ENCODE assay signal across 16 cellular contexts in genomic region chr9:122206118-122207046, GRCh38.
DNase-seq lines count a peak whose midpoint lies in the region; ATAC-seq and TF ChIP-seq lines count a peak whose summit lies in the region.
"Had no signal": no experiment of that assay in that cellular context is flagged by ENCODE, and none has a peak within 500 bp of the region (broad histone marks: within the 10 kb centered on the region; RNA-seq: fewer than 3 reads in every experiment).

No MANE protein-coding gene starts in this region.

- H3F3A ChIP-seq in MM.1S (ENCODE audit: insufficient read depth, low read length) = no peaks in the 10 kb centered on the region

- no peaks in the 10 kb centered on the region for H4K20me1 ChIP-seq in MM.1S (ENCODE audit: insufficient read depth, low read length)

- H3K4me2 ChIP-seq in MM.1S (ENCODE audit: low read depth, low read length) = no peak overlapping the region

- H3K9ac ChIP-seq in MM.1S (ENCODE audit: low read length) = no peak overlapping the region

- H3K79me2 ChIP-seq in MM.1S (ENCODE audit: low read length) = no peaks in the 10 kb centered on the region

- H3K9me3 ChIP-seq in WERI-Rb-1 (ENCODE audit: severe bottlenecking) (no peaks in the 10 kb centered on the region), MM.1S (replicated peaks; ENCODE audit: insufficient read depth, low read length) (no peaks in the 10 kb centered on the region)

- DNase-seq in AG08395 (ENCODE audit: low spot score) (peak; percentile 90), HK-2 (ENCODE audit: unreplicated experiment) (peak; percentile 43), astrocyte of the spinal cord (ENCODE audit: low read depth, low spot score) (peak; percentile 76), kidney glomerular epithelial cell (lab: John Stamatoyannopoulos, UW) (peak; percentile 41), WERI-Rb-1 (no peak), MM.1S (no peak)
- DNase-seq: activated T-cell treated with anti-CD3 and anti-CD28 coated beads for 4 hours; AML-193; amygdala; effector memory CD4-positive, alpha-beta T cell; NCI-H2029; nucleus accumbens had no signal

- no peak overlapping the region for H2AFZ ChIP-seq in MM.1S (ENCODE audit: low read length)

- H3K27ac ChIP-seq in WERI-Rb-1 = no peak overlapping the region
- H3K27ac ChIP-seq in MM.1S (ENCODE audit: low read length) = no peak overlapping the region
- H3K27ac ChIP-seq: SK-N-MC had no signal

- H3K27me3 ChIP-seq in WERI-Rb-1 (ENCODE audit: insufficient read depth, low read depth, severe bottlenecking) (peaks cover 14% of the 10 kb centered on the region), MM.1S (replicated peaks; ENCODE audit: insufficient read depth, low read length) (peaks cover 12% of the 10 kb centered on the region)

- H3K9me2 ChIP-seq in MM.1S (replicated peaks; ENCODE audit: insufficient read depth, low read length) = no peaks in the 10 kb centered on the region

- H3K4me1 ChIP-seq in MM.1S (ENCODE audit: low read length) = no peaks in the 10 kb centered on the region

- H3K4me3 ChIP-seq in astrocyte of the spinal cord (ENCODE audit: low read depth, low read length) (no peak overlapping the region), WERI-Rb-1 (ENCODE audit: low read depth, low read length) (no peak overlapping the region), MM.1S (ENCODE audit: low read length) (no peak overlapping the region)
- H3K4me3 ChIP-seq: K562, SK-N-MC had no signal

- in situ Hi-C loops in astrocyte of the spinal cord (cut with HindIII; ENCODE audit: low sequenced_read_pairs) = no loop called here

- ATAC-seq in GM21786 (IDR thresholded peaks at IDR 0.05; ENCODE audit: unreplicated experiment) (no peak), HG02642 (IDR thresholded peaks at IDR 0.05; ENCODE audit: poor library complexity, unreplicated experiment) (no peak)
- ATAC-seq: K562 had no signal

- TF ChIP-seq CTCF in astrocyte of the spinal cord (IDR thresholded peaks at IDR 0.05; ENCODE audit: low read depth, low read length) (no peak), WERI-Rb-1 (IDR thresholded peaks at IDR 0.05; ENCODE audit: low read depth, low read length) (no peak), MM.1S (IDR thresholded peaks at IDR 0.05; ENCODE audit: low read length) (no peak)

- H3K36me3 ChIP-seq in WERI-Rb-1 (no peaks in the 10 kb centered on the region), MM.1S (replicated peaks; ENCODE audit: insufficient read depth, low read length) (no peaks in the 10 kb centered on the region)

Comparison
In these comparisons a context has a peak if more than half of its experiments do, and no peak if none do; other contexts are left out.
1. DNase-seq: peak in AG08395 (single experiment), HK-2 (single experiment), astrocyte of the spinal cord (single experiment) and kidney glomerular epithelial cell (single experiment); none in WERI-Rb-1 (single experiment) and MM.1S (single experiment).